ENCODE assay signal across 23 cellular contexts in the genomic region with DNA sequence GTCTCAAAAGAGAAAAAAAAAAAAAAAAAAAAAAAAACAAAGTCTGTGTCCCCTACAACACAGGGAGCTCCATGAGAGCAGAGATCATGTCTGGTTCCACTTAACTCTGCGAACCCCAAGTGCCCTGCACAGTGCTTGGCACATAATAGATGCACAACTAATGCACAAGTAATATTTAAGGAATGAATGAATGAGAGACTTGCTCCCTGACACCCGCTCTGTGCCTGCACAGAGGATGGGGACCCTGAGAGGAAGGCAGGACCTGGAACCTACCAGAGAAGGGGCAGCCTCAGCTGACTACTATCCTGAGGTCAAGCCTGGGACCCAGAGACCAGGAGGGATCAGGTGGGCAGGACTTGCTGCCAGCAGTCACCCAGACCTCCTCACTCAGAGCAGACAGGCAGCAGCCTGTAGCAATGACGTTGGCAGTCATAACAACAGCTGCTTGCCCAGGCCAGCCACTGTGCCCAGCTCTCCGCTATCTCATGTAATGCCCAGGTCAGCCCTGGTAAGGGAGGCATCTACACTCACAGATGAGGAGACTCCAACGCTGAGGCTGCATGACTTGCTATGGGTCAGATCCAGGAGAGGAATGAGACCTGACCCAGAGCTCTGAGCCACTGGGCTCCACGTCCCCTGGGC. TPM values are rescaled to one million over a fixed set of nuclear protein-coding genes. Genes with fewer than 3 reads are reported as not detected.
DNase-seq lines count a peak whose midpoint lies in the region; ATAC-seq, FAIRE-seq and TF ChIP-seq lines count a peak whose summit lies in the region.
"Had no signal": no experiment of that assay in that cellular context is flagged by ENCODE, and none has a peak within 500 bp of the region (broad histone marks: within the 10 kb centered on the region; RNA-seq: fewer than 3 reads in every experiment).

No MANE protein-coding gene starts in this region.

- FAIRE-seq in HTR-8/SVneo (lab: Jason Lieb, UNC), result peak; percentile 60
- FAIRE-seq: D721Med had no signal

- H3K27ac ChIP-seq in iPS-20b (ENCODE audit: low read length), result no peak overlapping the region
- H3K27ac ChIP-seq: SK-N-MC had no signal

- BruUV-seq in Calu3 (replicated peaks; lab: Mats Ljungman, UMichigan), result TSS peak; percentile 16

- peaks cover 4% of the 10 kb centered on the region; the same call in 1 of the 2 replicates for H3K4me1 ChIP-seq in iPS-20b (ENCODE audit: insufficient read depth, low read length)
- H3K4me1 ChIP-seq: HAP-1 had no signal

- H3K27me3 Mint-ChIP-seq in Calu3 (ENCODE audit: unreplicated experiment) (peaks cover 16% of the 10 kb centered on the region), progenitor cell of endocrine pancreas (no peaks in the 10 kb centered on the region), natural killer cell (ENCODE audit: low read depth in 2 of 2) (peaks cover 0 to 3% of the 10 kb centered on the region in 2 donors)
- H3K27me3 Mint-ChIP-seq: CD8-positive, alpha-beta memory T cell; IgD-negative memory B cell had no signal

- no peaks in the 10 kb centered on the region for H3K4me1 Mint-ChIP-seq in Calu3 (ENCODE audit: low read depth, unreplicated experiment)
- no peaks in the 10 kb centered on the region for H3K4me1 Mint-ChIP-seq in progenitor cell of endocrine pancreas (ENCODE audit: low read depth)
- peaks cover 0 to 5% of the 10 kb centered on the region in 2 donors for H3K4me1 Mint-ChIP-seq in natural killer cell
- H3K4me1 Mint-ChIP-seq: CD8-positive, alpha-beta memory T cell had no signal

- no peak for ATAC-seq in natural killer cell

- H3K36me3 Mint-ChIP-seq in Calu3 (ENCODE audit: insufficient read depth, unreplicated experiment), result peaks cover 14% of the 10 kb centered on the region
- H3K36me3 Mint-ChIP-seq in progenitor cell of endocrine pancreas (ENCODE audit: insufficient read depth), result no peaks in the 10 kb centered on the region
- H3K36me3 Mint-ChIP-seq in natural killer cell, result no peaks in the 10 kb centered on the region
- H3K36me3 Mint-ChIP-seq: IgD-negative memory B cell had no signal

- H3K4me3 ChIP-seq in iPS-20b (ENCODE audit: low read length), result no peak overlapping the region
- H3K4me3 ChIP-seq: HAP-1, MG63, SK-N-MC had no signal

- TF ChIP-seq CTCF in Calu3 (IDR thresholded peaks at IDR 0.05; ENCODE audit: unreplicated experiment), result no peak
- no peak for TF ChIP-seq CTCF in progenitor cell of endocrine pancreas (IDR thresholded peaks at IDR 0.05; ENCODE audit: unreplicated experiment)
- TF ChIP-seq CTCF in natural killer cell (IDR thresholded peaks at IDR 0.05), result no peak

- CTCF ChIA-PET in Calu3 (lab: Charles Lee), result interaction anchor here (1.2 kb wide), 1 partner anchor 15 kb away, joined by 3 read pairs; no protein-coding TSS in a partner anchor

- H3K27ac Mint-ChIP-seq in Calu3 (ENCODE audit: unreplicated experiment) (no peak overlapping the region), progenitor cell of endocrine pancreas (peak overlapping the region; percentile 59), natural killer cell (no peak overlapping the region)
- H3K27ac Mint-ChIP-seq: CD8-positive, alpha-beta memory T cell had no signal

- DNase-seq in Calu3 (no peak), HTR-8/SVneo (ENCODE audit: insufficient read length, low spot score) (no peak), progenitor cell of endocrine pancreas (ENCODE audit: low spot score, unreplicated experiment) (no peak), natural killer cell (no peak)
- DNase-seq in activated CD8-positive, alpha-beta memory T cell treated with anti-CD3 and anti-CD28 coated beads, Interleukin-2, amount 50 U/mL, for 4 hours, result no peak
- no peak for DNase-seq in stimulated activated CD4-positive, alpha-beta T cell treated with anti-CD3 and anti-CD28 coated beads, Interleukin-1b, Interleukin-23, amount 100 ng/mL, for 48 hours
- DNase-seq: ACHN; C1 segment of cervical spinal cord; CD8-positive, alpha-beta memory T cell; DMS79 treated with DMSO at 0.1 percent for 48 hours; Karpas-422; MG63; NCI-H1092; NCI-H1436 treated with DMSO at 0.1 percent for 48 hours; NCI-H2029; NCI-H526 treated with DMSO at 0.1 percent for 48 hours; NK-92 treated with Interleukin-12 subunit alpha and Interleukin-12 subunit beta, amount 100 ng/mL, for 24 hours; SHP77 had no signal

- peak overlapping the region; percentile 48; the same call in 1 of the 2 replicates for H3K9ac ChIP-seq in iPS-20b (ENCODE audit: low read depth, low read length)

- intact Hi-C loops in Calu3 (cut with micrococcal nuclease; ENCODE audit: unreplicated experiment) (no loop called here), natural killer cell (cut with micrococcal nuclease) (no loop called here)

- H3K27me3 ChIP-seq in iPS-20b (ENCODE audit: insufficient read depth, low read length), result no peaks in the 10 kb centered on the region
- H3K27me3 ChIP-seq: MG63 had no signal

- H3K36me3 ChIP-seq in iPS-20b (ENCODE audit: insufficient read depth, low read depth, low read length), result 0 out of 2 replicates have a peak, but pooled peaks cover 5% of the 10 kb centered on the region
- H3K36me3 ChIP-seq: MG63 had no signal

- no peaks in the 10 kb centered on the region for H3K9me3 ChIP-seq in iPS-20b (ENCODE audit: insufficient read depth, low read depth, low read length)
- H3K9me3 ChIP-seq: HAP-1, MG63 had no signal

- H3K9me3 Mint-ChIP-seq in Calu3 (ENCODE audit: low read depth, unreplicated experiment) (no peaks in the 10 kb centered on the region), progenitor cell of endocrine pancreas (ENCODE audit: low read depth) (no peaks in the 10 kb centered on the region), natural killer cell (no peaks in the 10 kb centered on the region)
- H3K9me3 Mint-ChIP-seq: CD8-positive, alpha-beta memory T cell; IgD-negative memory B cell had no signal

- H3K4me3 Mint-ChIP-seq in Calu3 (ENCODE audit: low read depth, unreplicated experiment) (no peak overlapping the region), progenitor cell of endocrine pancreas (ENCODE audit: low read depth) (no peak overlapping the region), natural killer cell (no peak overlapping the region)
- H3K4me3 Mint-ChIP-seq: CD8-positive, alpha-beta memory T cell; IgD-negative memory B cell had no signal

RNA-seq across cellular contexts. Expression of gene MYO15A, which starts 2.9 kb away (rescaled TPM):
- total RNA-seq in Calu3 (2022), result 0.38 and 0.76 TPM in 2 replicates
- 3.3 and 3.9 TPM in 2 replicates for total RNA-seq in progenitor cell of endocrine pancreas
- 1 to 10 TPM; 1.6 to 2.0 (median 1.8) TPM for total RNA-seq in natural killer cell

RNA-seq across cellular contexts. Expression of gene DRG2, which starts 23.7 kb away (rescaled TPM):
- total RNA-seq in Calu3 (2022), result 24.9 and 34.5 TPM in 2 replicates
- total RNA-seq in progenitor cell of endocrine pancreas, result 42.9 and 49.3 TPM in 2 replicates
- total RNA-seq in natural killer cell, result 10 to 100 TPM; 53.3 to 69.2 (median 62.7) TPM
